25 cellular contexts compared by ENCODE assay signal in the genomic region with DNA sequence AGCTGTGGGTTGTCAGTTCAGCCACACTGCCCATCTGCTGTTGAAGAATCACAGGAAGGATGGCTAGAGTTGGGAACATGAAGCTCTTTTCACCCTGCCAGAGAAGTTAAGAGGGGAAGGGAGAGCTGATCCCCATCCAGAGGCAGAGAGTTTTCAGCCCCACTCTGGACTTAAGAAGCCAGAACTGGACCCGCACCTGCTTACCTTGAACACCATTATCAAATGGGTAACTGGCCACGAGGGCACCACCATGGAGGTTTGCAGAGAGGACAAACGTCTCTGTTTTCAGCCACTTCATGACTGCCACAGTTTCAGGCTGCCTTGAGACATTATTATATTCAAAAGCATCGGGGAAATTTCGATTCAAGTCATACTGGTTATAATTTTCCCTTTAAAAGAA.
"Had no signal": no experiment of that assay in that cellular context is flagged by ENCODE, and none has a peak within 500 bp of the region (broad histone marks: within the 10 kb centered on the region; RNA-seq: fewer than 3 reads in every experiment).

No MANE protein-coding gene starts in this region.

- DNase-seq: colonic mucosa; cortex of kidney; dermis blood vessel endothelial cell; dorsolateral prefrontal cortex; effector CD4-positive, alpha-beta T cell; effector CD8-positive, alpha-beta T cell; effector memory CD4-positive, alpha-beta T cell; effector memory CD8-positive, alpha-beta T cell; endodermal cell; erythroblast; esophagus squamous epithelium; foreskin fibroblast; foreskin keratinocyte; foreskin melanocyte; gastrocnemius medialis; glutamatergic neuron; head of caudate nucleus; heart left ventricle; heart right ventricle had no signal

- H3K27me3 Mint-ChIP-seq: dendritic cell treated with granulocyte-macrophage colony-stimulating factor and Interleukin-4, amounts not matched to agents 40 ng/mL and 50 ng/mL, for 4 days had no signal

- H3K27ac ChIP-seq: colonic mucosa, coronary artery, epithelial cell of prostate, esophagus muscularis mucosa, esophagus squamous epithelium, foreskin keratinocyte, gastrocnemius medialis, gastroesophageal sphincter, heart left ventricle, heart right ventricle had no signal

- H3K27me3 ChIP-seq: colonic mucosa, dorsolateral prefrontal cortex, esophagus muscularis mucosa, esophagus squamous epithelium, foreskin keratinocyte, gastrocnemius medialis, gastroesophageal sphincter, heart left ventricle had no signal

- H3K27ac Mint-ChIP-seq: dendritic cell treated with granulocyte-macrophage colony-stimulating factor and Interleukin-4, amounts not matched to agents 40 ng/mL and 50 ng/mL, for 4 days; effector memory CD8-positive, alpha-beta T cell; endodermal cell had no signal

- ATAC-seq: effector memory CD8-positive, alpha-beta T cell; esophagus mucosa; foreskin keratinocyte; gastrocnemius medialis; gastroesophageal sphincter; heart left ventricle; heart right ventricle had no signal

- H3K4me3 ChIP-seq: colonic mucosa, coronary artery, dorsolateral prefrontal cortex, esophagus muscularis mucosa, esophagus squamous epithelium, gastrocnemius medialis, gastroesophageal sphincter, heart left ventricle, heart right ventricle had no signal

- H3K4me1 Mint-ChIP-seq: endodermal cell had no signal

- H3K4me3 Mint-ChIP-seq: dendritic cell treated with granulocyte-macrophage colony-stimulating factor and Interleukin-4, amounts not matched to agents 40 ng/mL and 50 ng/mL, for 4 days; effector memory CD8-positive, alpha-beta T cell; endodermal cell had no signal

- H3K9me3 Mint-ChIP-seq: dendritic cell treated with granulocyte-macrophage colony-stimulating factor and Interleukin-4, amounts not matched to agents 40 ng/mL and 50 ng/mL, for 4 days; effector memory CD8-positive, alpha-beta T cell; endodermal cell had no signal

- H3K4me1 ChIP-seq: colonic mucosa, esophagus muscularis mucosa, gastrocnemius medialis, gastroesophageal sphincter, heart left ventricle, heart right ventricle had no signal

- H3K9me3 ChIP-seq: colonic mucosa, esophagus muscularis mucosa, esophagus squamous epithelium, gastrocnemius medialis, gastroesophageal sphincter, heart left ventricle, heart right ventricle had no signal

- H3K36me3 ChIP-seq: colonic mucosa, gastrocnemius medialis had no signal
